Comparison of ENCODE assay signal across 1 cellular context in the genomic region with DNA sequence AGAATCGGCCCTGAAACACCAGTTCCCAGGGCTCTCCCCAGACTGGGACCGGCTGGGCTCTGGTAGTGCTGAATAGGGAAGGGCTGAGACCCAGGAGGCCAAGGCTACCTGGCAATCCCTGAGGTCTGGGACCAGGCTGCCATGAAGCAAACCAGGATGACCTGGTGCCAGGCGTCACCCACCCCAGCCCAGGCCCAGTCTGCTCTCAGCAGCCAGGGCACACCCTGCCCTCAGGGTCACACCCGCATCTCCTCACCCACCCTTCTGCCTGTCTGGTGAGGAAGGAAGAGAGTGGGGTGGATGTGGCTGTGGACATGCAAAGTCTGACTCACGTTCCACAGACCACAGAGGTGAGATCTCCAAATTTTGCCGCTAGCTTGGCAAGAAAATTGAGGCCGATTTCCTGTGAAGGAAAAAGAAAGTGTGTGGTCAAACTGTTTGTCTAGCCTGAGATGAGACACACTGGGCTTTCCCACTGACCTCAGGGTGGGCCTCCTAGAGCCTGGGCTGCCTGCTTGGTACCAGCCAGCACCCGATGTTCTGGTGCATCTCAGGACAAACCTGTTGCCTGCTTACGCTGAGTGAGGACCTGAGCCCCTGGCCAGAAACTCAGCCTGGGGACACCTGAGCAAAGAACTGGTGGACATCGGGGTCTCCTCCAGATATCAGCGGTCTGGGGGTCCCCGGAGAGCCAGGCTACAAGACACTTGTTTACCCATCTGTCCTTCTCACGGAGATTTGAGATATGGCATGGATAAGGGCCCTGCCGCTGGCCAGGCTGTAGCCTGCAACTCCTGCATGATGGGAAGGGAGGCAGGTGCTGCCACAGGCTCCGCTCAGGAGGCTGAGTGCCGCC.
TF ChIP-seq lines count a peak whose summit lies in the region.

No MANE protein-coding gene starts in this region.

TF ChIP-seq in H1, 55 proteins besides CTCF, POLR2A, EP300 and RAD21:
- TF ChIP-seq CBX8 (IDR thresholded peaks at IDR 0.05; ENCODE audit: borderline replicate concordance, low read depth, low read length), result no peak
- no peak for TF ChIP-seq ZNF274 (IDR thresholded peaks at IDR 0.05; ENCODE audit: borderline replicate concordance, extremely low read depth, low read length)
- TF ChIP-seq NANOG (IDR thresholded peaks at IDR 0.05; ENCODE audit: insufficient read depth, low read depth, low read length, poor library complexity, severe bottlenecking), result no peak
- TF ChIP-seq EGR1 (IDR thresholded peaks at IDR 0.05; ENCODE audit: borderline replicate concordance, low read depth, low read length), result no peak
- no peak for TF ChIP-seq NRF1 (IDR thresholded peaks at IDR 0.05; ENCODE audit: low read depth, low read length)
- TF ChIP-seq HDAC6 (IDR thresholded peaks at IDR 0.05; ENCODE audit: low read depth, low read length), result no peak
- TF ChIP-seq CEBPB (IDR thresholded peaks at IDR 0.05; ENCODE audit: low read depth, low read length), result no peak
- TF ChIP-seq GTF2F1 (IDR thresholded peaks at IDR 0.05; ENCODE audit: borderline replicate concordance, low read depth, low read length), result no peak
- no peak for TF ChIP-seq YY1 (IDR thresholded peaks at IDR 0.05; ENCODE audit: low read depth, low read length)
- no peak for TF ChIP-seq BACH1 (IDR thresholded peaks at IDR 0.05; ENCODE audit: low read length)
- no peak for TF ChIP-seq TAF7 (optimal IDR thresholded peaks at IDR 0.05; ENCODE audit: borderline replicate concordance, low read depth, low read length)
- TF ChIP-seq SP2 (IDR thresholded peaks at IDR 0.05; ENCODE audit: low read length), result no peak
